ENCODE assay signal across 1 cellular context in the genomic region with DNA sequence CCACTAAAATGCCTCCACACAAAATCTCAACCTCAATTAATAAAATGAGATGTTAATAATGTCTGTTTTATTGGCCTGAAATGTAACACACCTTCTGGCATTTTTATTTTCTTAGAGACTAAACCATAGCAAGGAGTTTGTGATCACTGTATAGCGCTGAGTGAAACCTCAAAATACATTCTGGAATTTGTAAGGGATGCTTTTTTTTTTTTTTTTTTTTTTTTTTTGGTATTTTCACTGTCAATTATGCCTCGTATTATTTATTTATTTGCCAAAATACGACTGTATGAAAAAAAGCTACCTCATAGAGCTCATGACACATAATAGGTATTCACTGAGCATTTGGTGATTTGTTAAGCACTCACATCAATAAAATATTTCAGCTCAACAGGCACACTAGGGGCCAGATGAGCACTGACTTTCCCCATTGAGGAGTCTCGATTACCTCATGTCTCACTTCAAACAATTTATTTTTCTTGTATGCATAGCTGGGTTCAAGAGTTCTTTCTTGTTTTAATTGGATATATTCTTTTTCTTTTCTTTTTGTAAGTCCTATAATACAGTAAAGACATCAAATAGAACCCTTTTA.
TF ChIP-seq lines count a peak whose summit lies in the region.

No MANE protein-coding gene starts in this region.

TF ChIP-seq in HEK293, 187 proteins besides CTCF, POLR2A, EP300 and RAD21 (continued from another document):
- TF ChIP-seq, protein P1, sequence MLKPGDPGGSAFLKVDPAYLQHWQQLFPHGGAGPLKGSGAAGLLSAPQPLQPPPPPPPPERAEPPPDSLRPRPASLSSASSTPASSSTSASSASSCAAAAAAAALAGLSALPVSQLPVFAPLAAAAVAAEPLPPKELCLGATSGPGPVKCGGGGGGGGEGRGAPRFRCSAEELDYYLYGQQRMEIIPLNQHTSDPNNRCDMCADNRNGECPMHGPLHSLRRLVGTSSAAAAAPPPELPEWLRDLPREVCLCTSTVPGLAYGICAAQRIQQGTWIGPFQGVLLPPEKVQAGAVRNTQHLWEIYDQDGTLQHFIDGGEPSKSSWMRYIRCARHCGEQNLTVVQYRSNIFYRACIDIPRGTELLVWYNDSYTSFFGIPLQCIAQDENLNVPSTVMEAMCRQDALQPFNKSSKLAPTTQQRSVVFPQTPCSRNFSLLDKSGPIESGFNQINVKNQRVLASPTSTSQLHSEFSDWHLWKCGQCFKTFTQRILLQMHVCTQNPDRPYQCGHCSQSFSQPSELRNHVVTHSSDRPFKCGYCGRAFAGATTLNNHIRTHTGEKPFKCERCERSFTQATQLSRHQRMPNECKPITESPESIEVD (tag by site-specific recombination; IDR thresholded peaks at IDR 0.05) = peak; percentile 33; the same call in 1 of the 2 replicates
- 0 out of 2 replicates have a peak, but pooled peaks have one; percentile 11 for TF ChIP-seq ZEB2 (tag by site-specific recombination; IDR thresholded peaks at IDR 0.05)
- no peak for TF ChIP-seq SP7 (tag by site-specific recombination; IDR thresholded peaks at IDR 0.05)
- TF ChIP-seq KLF9 (tag by site-specific recombination; IDR thresholded peaks at IDR 0.05; ENCODE audit: low read depth) = no peak
- TF ChIP-seq, protein P2, sequence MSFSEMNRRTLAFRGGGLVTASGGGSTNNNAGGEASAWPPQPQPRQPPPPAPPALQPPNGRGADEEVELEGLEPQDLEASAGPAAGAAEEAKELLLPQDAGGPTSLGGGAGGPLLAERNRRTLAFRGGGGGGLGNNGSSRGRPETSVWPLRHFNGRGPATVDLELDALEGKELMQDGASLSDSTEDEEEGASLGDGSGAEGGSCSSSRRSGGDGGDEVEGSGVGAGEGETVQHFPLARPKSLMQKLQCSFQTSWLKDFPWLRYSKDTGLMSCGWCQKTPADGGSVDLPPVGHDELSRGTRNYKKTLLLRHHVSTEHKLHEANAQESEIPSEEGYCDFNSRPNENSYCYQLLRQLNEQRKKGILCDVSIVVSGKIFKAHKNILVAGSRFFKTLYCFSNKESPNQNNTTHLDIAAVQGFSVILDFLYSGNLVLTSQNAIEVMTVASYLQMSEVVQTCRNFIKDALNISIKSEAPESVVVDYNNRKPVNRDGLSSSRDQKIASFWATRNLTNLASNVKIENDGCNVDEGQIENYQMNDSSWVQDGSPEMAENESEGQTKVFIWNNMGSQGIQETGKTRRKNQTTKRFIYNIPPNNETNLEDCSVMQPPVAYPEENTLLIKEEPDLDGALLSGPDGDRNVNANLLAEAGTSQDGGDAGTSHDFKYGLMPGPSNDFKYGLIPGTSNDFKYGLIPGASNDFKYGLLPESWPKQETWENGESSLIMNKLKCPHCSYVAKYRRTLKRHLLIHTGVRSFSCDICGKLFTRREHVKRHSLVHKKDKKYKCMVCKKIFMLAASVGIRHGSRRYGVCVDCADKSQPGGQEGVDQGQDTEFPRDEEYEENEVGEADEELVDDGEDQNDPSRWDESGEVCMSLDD (tag by site-specific recombination; IDR thresholded peaks at IDR 0.05) = no peak
- TF ChIP-seq KLF7 (tag by site-specific recombination; IDR thresholded peaks at IDR 0.05; ENCODE audit: borderline replicate concordance) = no peak
- no peak for TF ChIP-seq ZNF514 (tag by site-specific recombination; IDR thresholded peaks at IDR 0.05)
- 0 out of 2 replicates have a peak, but pooled peaks have one; percentile 29 for TF ChIP-seq ZBTB17 (tag by site-specific recombination; IDR thresholded peaks at IDR 0.05)
- TF ChIP-seq OVOL3 (tag by site-specific recombination; IDR thresholded peaks at IDR 0.05) = no peak
- TF ChIP-seq FEZF1 (tag by site-specific recombination; IDR thresholded peaks at IDR 0.05) = peak; percentile 30; the same call in 1 of the 2 replicates
- TF ChIP-seq, protein P3, sequence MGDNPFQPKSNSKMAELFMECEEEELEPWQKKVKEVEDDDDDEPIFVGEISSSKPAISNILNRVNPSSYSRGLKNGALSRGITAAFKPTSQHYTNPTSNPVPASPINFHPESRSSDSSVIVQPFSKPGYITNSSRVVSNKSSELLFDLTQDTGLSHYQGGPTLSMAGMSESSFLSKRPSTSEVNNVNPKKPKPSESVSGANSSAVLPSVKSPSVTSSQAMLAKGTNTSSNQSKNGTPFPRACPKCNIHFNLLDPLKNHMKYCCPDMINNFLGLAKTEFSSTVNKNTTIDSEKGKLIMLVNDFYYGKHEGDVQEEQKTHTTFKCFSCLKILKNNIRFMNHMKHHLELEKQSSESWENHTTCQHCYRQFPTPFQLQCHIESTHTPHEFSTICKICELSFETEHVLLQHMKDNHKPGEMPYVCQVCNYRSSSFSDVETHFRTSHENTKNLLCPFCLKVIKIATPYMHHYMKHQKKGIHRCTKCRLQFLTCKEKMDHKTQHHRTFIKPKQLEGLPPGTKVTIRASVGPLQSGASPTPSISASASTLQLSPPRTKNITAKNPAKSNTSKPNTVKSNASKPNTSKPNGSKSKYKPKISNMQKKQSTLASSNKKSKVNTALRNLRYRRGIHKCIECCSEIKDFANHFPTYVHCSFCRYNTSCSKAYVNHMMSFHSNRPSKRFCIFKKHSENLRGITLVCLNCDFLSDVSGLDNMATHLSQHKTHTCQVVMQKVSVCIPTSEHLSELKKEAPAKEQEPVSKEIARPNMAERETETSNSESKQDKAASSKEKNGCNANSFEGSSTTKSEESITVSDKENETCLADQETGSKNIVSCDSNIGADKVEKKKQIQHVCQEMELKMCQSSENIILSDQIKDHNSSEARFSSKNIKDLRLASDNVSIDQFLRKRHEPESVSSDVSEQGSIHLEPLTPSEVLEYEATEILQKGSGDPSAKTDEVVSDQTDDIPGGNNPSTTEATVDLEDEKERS (tag by site-specific recombination; IDR thresholded peaks at IDR 0.05) = no peak
- no peak for TF ChIP-seq ZNF837 (tag by site-specific recombination; IDR thresholded peaks at IDR 0.05)
- TF ChIP-seq PRDM1 (tag by site-specific recombination; IDR thresholded peaks at IDR 0.05) = no peak
- no peak for TF ChIP-seq ZNF571 (tag by site-specific recombination; IDR thresholded peaks at IDR 0.05)
- TF ChIP-seq, protein P4, sequence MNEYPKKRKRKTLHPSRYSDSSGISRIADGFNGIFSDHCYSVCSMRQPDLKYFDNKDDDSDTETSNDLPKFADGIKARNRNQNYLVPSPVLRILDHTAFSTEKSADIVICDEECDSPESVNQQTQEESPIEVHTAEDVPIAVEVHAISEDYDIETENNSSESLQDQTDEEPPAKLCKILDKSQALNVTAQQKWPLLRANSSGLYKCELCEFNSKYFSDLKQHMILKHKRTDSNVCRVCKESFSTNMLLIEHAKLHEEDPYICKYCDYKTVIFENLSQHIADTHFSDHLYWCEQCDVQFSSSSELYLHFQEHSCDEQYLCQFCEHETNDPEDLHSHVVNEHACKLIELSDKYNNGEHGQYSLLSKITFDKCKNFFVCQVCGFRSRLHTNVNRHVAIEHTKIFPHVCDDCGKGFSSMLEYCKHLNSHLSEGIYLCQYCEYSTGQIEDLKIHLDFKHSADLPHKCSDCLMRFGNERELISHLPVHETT (tag by site-specific recombination; IDR thresholded peaks at IDR 0.05) = no peak
- TF ChIP-seq ZNF140 (tag by site-specific recombination; IDR thresholded peaks at IDR 0.05) = no peak
- no peak for TF ChIP-seq GLIS1 (tag by site-specific recombination; IDR thresholded peaks at IDR 0.05)
- TF ChIP-seq ZNF510 (tag by site-specific recombination; IDR thresholded peaks at IDR 0.05; ENCODE audit: insufficient replicate concordance) = no peak
- no peak for TF ChIP-seq SP2 (tag by site-specific recombination; IDR thresholded peaks at IDR 0.05)
- TF ChIP-seq, protein P5, sequence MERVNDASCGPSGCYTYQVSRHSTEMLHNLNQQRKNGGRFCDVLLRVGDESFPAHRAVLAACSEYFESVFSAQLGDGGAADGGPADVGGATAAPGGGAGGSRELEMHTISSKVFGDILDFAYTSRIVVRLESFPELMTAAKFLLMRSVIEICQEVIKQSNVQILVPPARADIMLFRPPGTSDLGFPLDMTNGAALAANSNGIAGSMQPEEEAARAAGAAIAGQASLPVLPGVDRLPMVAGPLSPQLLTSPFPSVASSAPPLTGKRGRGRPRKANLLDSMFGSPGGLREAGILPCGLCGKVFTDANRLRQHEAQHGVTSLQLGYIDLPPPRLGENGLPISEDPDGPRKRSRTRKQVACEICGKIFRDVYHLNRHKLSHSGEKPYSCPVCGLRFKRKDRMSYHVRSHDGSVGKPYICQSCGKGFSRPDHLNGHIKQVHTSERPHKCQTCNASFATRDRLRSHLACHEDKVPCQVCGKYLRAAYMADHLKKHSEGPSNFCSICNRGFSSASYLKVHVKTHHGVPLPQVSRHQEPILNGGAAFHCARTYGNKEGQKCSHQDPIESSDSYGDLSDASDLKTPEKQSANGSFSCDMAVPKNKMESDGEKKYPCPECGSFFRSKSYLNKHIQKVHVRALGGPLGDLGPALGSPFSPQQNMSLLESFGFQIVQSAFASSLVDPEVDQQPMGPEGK (tag by site-specific recombination; IDR thresholded peaks at IDR 0.05) = no peak
- no peak for TF ChIP-seq ZNF132 (tag by site-specific recombination; IDR thresholded peaks at IDR 0.05; ENCODE audit: borderline replicate concordance)
- TF ChIP-seq ZNF76 (tag by site-specific recombination; IDR thresholded peaks at IDR 0.05; ENCODE audit: borderline replicate concordance, low read depth) = no peak
- no peak for TF ChIP-seq TCF7L2 (IDR thresholded peaks at IDR 0.05; ENCODE audit: borderline replicate concordance, low read depth, low read length)
- no peak for TF ChIP-seq ZNF341 (tag by site-specific recombination; IDR thresholded peaks at IDR 0.05; ENCODE audit: low read depth)
- TF ChIP-seq ZNF561 (tag by site-specific recombination; IDR thresholded peaks at IDR 0.05; ENCODE audit: borderline replicate concordance) = no peak
- TF ChIP-seq ZNF629 (tag by site-specific recombination; IDR thresholded peaks at IDR 0.05) = peak; percentile 28; the same call in 1 of the 2 replicates
- no peak for TF ChIP-seq KLF10 (tag by site-specific recombination; IDR thresholded peaks at IDR 0.05)
- TF ChIP-seq ZXDB (tag by site-specific recombination; IDR thresholded peaks at IDR 0.05) = no peak
- no peak for TF ChIP-seq HOXA7 (CRISPR knock-in tag; IDR thresholded peaks at IDR 0.05; ENCODE audit: borderline replicate concordance)
- no peak for TF ChIP-seq ZNF529 (tag by site-specific recombination; IDR thresholded peaks at IDR 0.05; ENCODE audit: insufficient replicate concordance)
- no peak for TF ChIP-seq ZNF626 (tag by site-specific recombination; IDR thresholded peaks at IDR 0.05)
- TF ChIP-seq, protein P6, sequence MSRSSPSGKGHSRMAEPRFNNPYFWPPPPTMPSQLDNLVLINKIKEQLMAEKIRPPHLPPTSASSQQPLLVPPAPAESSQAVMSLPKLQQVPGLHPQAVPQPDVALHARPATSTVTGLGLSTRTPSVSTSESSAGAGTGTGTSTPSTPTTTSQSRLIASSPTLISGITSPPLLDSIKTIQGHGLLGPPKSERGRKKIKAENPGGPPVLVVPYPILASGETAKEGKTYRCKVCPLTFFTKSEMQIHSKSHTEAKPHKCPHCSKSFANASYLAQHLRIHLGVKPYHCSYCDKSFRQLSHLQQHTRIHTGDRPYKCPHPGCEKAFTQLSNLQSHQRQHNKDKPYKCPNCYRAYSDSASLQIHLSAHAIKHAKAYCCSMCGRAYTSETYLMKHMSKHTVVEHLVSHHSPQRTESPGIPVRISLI (tag by site-specific recombination; IDR thresholded peaks at IDR 0.05) = peak; percentile 72; the same call in 1 of the 2 replicates
